Comparison of ENCODE assay signal across 16 cellular contexts in genomic region chr20:44057698-44058675, GRCh38.
A peak's percentile ranks its signal among the peaks of the same experiment; 100 is the strongest.
DNase-seq lines count a peak whose midpoint lies in the region; ATAC-seq, FAIRE-seq and TF ChIP-seq lines count a peak whose summit lies in the region.
"Had no signal": no experiment of that assay in that cellular context is flagged by ENCODE, and none has a peak within 500 bp of the region (broad histone marks: within the 10 kb centered on the region; RNA-seq: fewer than 3 reads in every experiment).

No MANE protein-coding gene starts in this region.

- no peak for FAIRE-seq in GM12892 (lab: Jason Lieb, UNC)
- FAIRE-seq: urothelium cell line had no signal

- H3K4me3 ChIP-seq in heart left ventricle (no peak overlapping the region), right cardiac atrium (ENCODE audit: low read length) (no peak overlapping the region), gastroesophageal sphincter (no peak overlapping the region)
- H3K4me3 ChIP-seq: esophagus muscularis mucosa had no signal

- no peak for DNase-seq in heart left ventricle
- no peak for DNase-seq in right cardiac atrium
- DNase-seq in NCI-H345 (lab: John Stamatoyannopoulos, UW) = peak; percentile 72
- peak; percentile 80 for DNase-seq in fibroblast of peridontal ligament (ENCODE audit: extremely low read depth)
- DNase-seq in cerebellar nuclear complex (lab: John Stamatoyannopoulos, UW) = no peak
- DNase-seq in ACHN = no peak
- no peak for DNase-seq in GM12892 (ENCODE audit: insufficient read length)
- DNase-seq: activated B cell treated with CpG ODN at 0.5 μM for 24 hours; AML-193; natural killer cell; NCI-H1694 treated with DMSO at 0.1 percent for 48 hours; stimulated activated naive CD8-positive, alpha-beta T cell treated with anti-CD3 and anti-CD28 coated beads, Interleukin-15, amount 100 ng/mL, for 72 hours; T-helper 1 cell had no signal

- H3K4me1 ChIP-seq in heart left ventricle = no peaks in the 10 kb centered on the region
- no peaks in the 10 kb centered on the region for H3K4me1 ChIP-seq in right cardiac atrium (ENCODE audit: control insufficient read depth, insufficient read depth, low read length)
- H3K4me1 ChIP-seq in gastroesophageal sphincter = no peaks in the 10 kb centered on the region
- H3K4me1 ChIP-seq: esophagus muscularis mucosa had no signal

- ATAC-seq in heart left ventricle (peak in 3 of 4 donors; percentile 31 to 62 (median 57)), right cardiac atrium (no peak), gastroesophageal sphincter (no peak)
- ATAC-seq: natural killer cell; stimulated activated naive CD8-positive, alpha-beta T cell treated with anti-CD3 and anti-CD28 coated beads, Interleukin-15, amount 100 ng/mL, for 72 hours had no signal

- TF ChIP-seq EP300 in gastroesophageal sphincter (IDR thresholded peaks at IDR 0.05) = no peak

- TF ChIP-seq POLR2A in heart left ventricle (IDR thresholded peaks at IDR 0.05) = no peak
- no peak for TF ChIP-seq POLR2A in GM12892 (IDR thresholded peaks at IDR 0.05; ENCODE audit: low read depth, low read length)
- TF ChIP-seq POLR2A in gastroesophageal sphincter (IDR thresholded peaks at IDR 0.05) = no peak

- intact Hi-C loops in heart left ventricle (cut with DNase I) = loop anchor here in 2 of 10 donors (2.0 to 5.0 kb wide), 2 partner anchors 23 to 134 kb away; no protein-coding TSS in a partner anchor
- intact Hi-C loops in right cardiac atrium (cut with DNase I) = no loop called here

- no peak overlapping the region for H3K27ac ChIP-seq in heart left ventricle
- no peak overlapping the region for H3K27ac ChIP-seq in right cardiac atrium (ENCODE audit: low read length)
- no peak overlapping the region for H3K27ac ChIP-seq in gastroesophageal sphincter
- H3K27ac ChIP-seq: esophagus muscularis mucosa had no signal

- in situ Hi-C loops in ACHN (cut with HindIII; ENCODE audit: low pct_ligation_motif_present, low pct_unique_long_range_greater_than_20kb, low sequenced_read_pairs) = no loop called here

- TF ChIP-seq CTCF in heart left ventricle (IDR thresholded peaks at IDR 0.05) = no peak
- no peak for TF ChIP-seq CTCF in gastroesophageal sphincter (IDR thresholded peaks at IDR 0.05)

- no peaks in the 10 kb centered on the region for H3K36me3 ChIP-seq in heart left ventricle
- peaks cover 0 to 58% of the 10 kb centered on the region in 2 donors for H3K36me3 ChIP-seq in gastroesophageal sphincter

- H3K27me3 ChIP-seq in heart left ventricle = no peaks in the 10 kb centered on the region
- no peaks in the 10 kb centered on the region for H3K27me3 ChIP-seq in right cardiac atrium (ENCODE audit: control insufficient read depth, insufficient read depth)
- H3K27me3 ChIP-seq in gastroesophageal sphincter = no peaks in the 10 kb centered on the region
- H3K27me3 ChIP-seq: esophagus muscularis mucosa had no signal

- 75 to 79% (median 78%) methylated on average over 4 to 5 of the region's 5 CpGs for WGBS in heart left ventricle, 4 donors
- 77% methylated on average over 5 of the region's 5 CpGs for WGBS in right cardiac atrium
- 20 to 71% methylated on average over 1 of the region's 5 CpGs for WGBS in gastroesophageal sphincter (ENCODE audit: low coverage in 1 of 2), 2 donors

- H3K9me3 ChIP-seq in heart left ventricle (peaks cover 0 to 26% (median 0%) of the 10 kb centered on the region in 12 donors), right cardiac atrium (ENCODE audit: control insufficient read depth, low read length) (peaks cover 3% of the 10 kb centered on the region), gastroesophageal sphincter (peaks cover 0 to 9% (median 0%) of the 10 kb centered on the region in 3 donors)

Comparison
In these comparisons a context has a peak if more than half of its experiments do, and no peak if none do; other contexts are left out.
1. ATAC-seq: peak in heart left ventricle (3 of 4); none in right cardiac atrium (0 of 2) and gastroesophageal sphincter (single experiment).
2. DNase-seq: peak in NCI-H345 (single experiment) and fibroblast of peridontal ligament (single experiment); none in heart left ventricle (0 of 5), right cardiac atrium (0 of 3), cerebellar nuclear complex (0 of 2), ACHN (single experiment) and GM12892 (single experiment).